In genomic region chr6:106629859-106630163, GRCh38 we compare ENCODE assay signal across 1 cellular context.
A peak's percentile ranks its signal among the peaks of the same experiment; 100 is the strongest.
TF ChIP-seq lines count a peak whose summit lies in the region.

No MANE protein-coding gene starts in this region.

TF ChIP-seq in HepG2, 621 proteins besides CTCF, POLR2A, EP300 and RAD21 (continued from another document and continues in another):
- no peak for TF ChIP-seq SMAD9 (CRISPR knock-in tag; IDR thresholded peaks at IDR 0.05)
- TF ChIP-seq KAT8 (CRISPR knock-in tag; IDR thresholded peaks at IDR 0.05), result no peak
- no peak for TF ChIP-seq ZNF263 (CRISPR knock-in tag; IDR thresholded peaks at IDR 0.05)
- TF ChIP-seq ZSCAN20 (CRISPR knock-in tag; IDR thresholded peaks at IDR 0.05; ENCODE audit: borderline replicate concordance), result 0 out of 2 replicates have a peak, but pooled peaks have one; percentile 14
- no peak for TF ChIP-seq ZNF296 (CRISPR knock-in tag; conservative IDR thresholded peaks at IDR 0.05)
- TF ChIP-seq ZBTB42 (CRISPR knock-in tag; IDR thresholded peaks at IDR 0.05), result no peak
- TF ChIP-seq HDAC6 (IDR thresholded peaks at IDR 0.05; ENCODE audit: low read depth, low read length), result no peak
- TF ChIP-seq SP4 (CRISPR knock-in tag; IDR thresholded peaks at IDR 0.05), result 0 out of 2 replicates have a peak, but pooled peaks have one; percentile 9
- TF ChIP-seq KDM5A (IDR thresholded peaks at IDR 0.05; ENCODE audit: borderline replicate concordance, low read length), result peak; percentile 86; the same call in 1 of the 2 replicates
- no peak for TF ChIP-seq SP2 (CRISPR knock-in tag; IDR thresholded peaks at IDR 0.05)
- peak; percentile 50; the same call in 1 of the 2 replicates for TF ChIP-seq ZNF230 (CRISPR knock-in tag; IDR thresholded peaks at IDR 0.05)
- TF ChIP-seq ZNF414 (CRISPR knock-in tag; IDR thresholded peaks at IDR 0.05), result 0 out of 2 replicates have a peak, but pooled peaks have one; percentile 12
- no peak for TF ChIP-seq ZNF670 (CRISPR knock-in tag; IDR thresholded peaks at IDR 0.05; ENCODE audit: borderline replicate concordance)
- no peak for TF ChIP-seq STAG1 (CRISPR knock-in tag; IDR thresholded peaks at IDR 0.05)
- TF ChIP-seq NFE2L1 (CRISPR knock-in tag; IDR thresholded peaks at IDR 0.05; ENCODE audit: borderline replicate concordance), result no peak
- 0 out of 2 replicates have a peak, but pooled peaks have one; percentile 2 for TF ChIP-seq ZNF766 (CRISPR knock-in tag; IDR thresholded peaks at IDR 0.05; ENCODE audit: borderline replicate concordance)
- TF ChIP-seq ESRRA (CRISPR knock-in tag; IDR thresholded peaks at IDR 0.05; ENCODE audit: low read depth), result no peak
- no peak for TF ChIP-seq ZUFSP (CRISPR knock-in tag; IDR thresholded peaks at IDR 0.05; ENCODE audit: borderline replicate concordance)
- peak; percentile 14; the same call in 1 of the 2 replicates for TF ChIP-seq PHF8 (CRISPR knock-in tag; IDR thresholded peaks at IDR 0.05)
- no peak for TF ChIP-seq FUBP1 (CRISPR knock-in tag; IDR thresholded peaks at IDR 0.05; ENCODE audit: borderline replicate concordance)
- no peak for TF ChIP-seq ATF7 (IDR thresholded peaks at IDR 0.05)
- TF ChIP-seq ATF7 (CRISPR knock-in tag; IDR thresholded peaks at IDR 0.05), result no peak
- TF ChIP-seq MEF2D (CRISPR knock-in tag; IDR thresholded peaks at IDR 0.05), result no peak
- TF ChIP-seq KDM3A (CRISPR knock-in tag; IDR thresholded peaks at IDR 0.05; ENCODE audit: low read depth), result 0 out of 2 replicates have a peak, but pooled peaks have one; percentile 0
- no peak for TF ChIP-seq ZNF713 (CRISPR knock-in tag; IDR thresholded peaks at IDR 0.05)
- peak; percentile 54; the same call in 1 of the 2 replicates for TF ChIP-seq ZFP91 (CRISPR knock-in tag; IDR thresholded peaks at IDR 0.05; ENCODE audit: borderline replicate concordance)
- TF ChIP-seq ELF4 (CRISPR knock-in tag; IDR thresholded peaks at IDR 0.05; ENCODE audit: borderline replicate concordance), result no peak
- TF ChIP-seq ONECUT2 (CRISPR knock-in tag; IDR thresholded peaks at IDR 0.05), result no peak
- TF ChIP-seq ZNF576 (CRISPR knock-in tag; IDR thresholded peaks at IDR 0.05), result no peak
- TF ChIP-seq MAX (IDR thresholded peaks at IDR 0.05), result no peak
- no peak for TF ChIP-seq ZSCAN30 (CRISPR knock-in tag; IDR thresholded peaks at IDR 0.05)
- TF ChIP-seq ZFP37 (CRISPR knock-in tag; IDR thresholded peaks at IDR 0.05; ENCODE audit: borderline replicate concordance), result 0 out of 2 replicates have a peak, but pooled peaks have one; percentile 1
- TF ChIP-seq TBX3 (IDR thresholded peaks at IDR 0.05; ENCODE audit: borderline replicate concordance), result no peak
- no peak for TF ChIP-seq ZZZ3 (CRISPR knock-in tag; IDR thresholded peaks at IDR 0.05; ENCODE audit: borderline replicate concordance)
- no peak; the same call in 1 of the 2 replicates for TF ChIP-seq MED1 (CRISPR knock-in tag; IDR thresholded peaks at IDR 0.05)
- no peak for TF ChIP-seq CBX1 (IDR thresholded peaks at IDR 0.05; ENCODE audit: low read depth)
- no peak for TF ChIP-seq ZNF3 (CRISPR knock-in tag; IDR thresholded peaks at IDR 0.05)
- TF ChIP-seq AHDC1 (CRISPR knock-in tag; IDR thresholded peaks at IDR 0.05; ENCODE audit: borderline replicate concordance), result no peak
- TF ChIP-seq TFE3 (CRISPR knock-in tag; IDR thresholded peaks at IDR 0.05), result 0 out of 2 replicates have a peak, but pooled peaks have one; percentile 31
- no peak for TF ChIP-seq ZNF749 (CRISPR knock-in tag; IDR thresholded peaks at IDR 0.05; ENCODE audit: borderline replicate concordance)
- no peak for TF ChIP-seq CCAR2 (optimal IDR thresholded peaks at IDR 0.05; ENCODE audit: low read depth, low read length)
- no peak for TF ChIP-seq NCOR1 (IDR thresholded peaks at IDR 0.05; ENCODE audit: borderline replicate concordance, low read length)
- no peak for TF ChIP-seq CBFB (CRISPR knock-in tag; IDR thresholded peaks at IDR 0.05)
- no peak for TF ChIP-seq ATAD3A (CRISPR knock-in tag; IDR thresholded peaks at IDR 0.05)
- no peak for TF ChIP-seq ZBTB34 (CRISPR knock-in tag; IDR thresholded peaks at IDR 0.05)
- TF ChIP-seq SUZ12 (IDR thresholded peaks at IDR 0.05; ENCODE audit: low read depth, low read length), result no peak
- no peak for TF ChIP-seq IKZF1 (IDR thresholded peaks at IDR 0.05)
- TF ChIP-seq CREB3 (CRISPR knock-in tag; IDR thresholded peaks at IDR 0.05), result no peak
- no peak for TF ChIP-seq ZNF276 (CRISPR knock-in tag; IDR thresholded peaks at IDR 0.05; ENCODE audit: low read depth)
- no peak for TF ChIP-seq FOSL1 (CRISPR knock-in tag; IDR thresholded peaks at IDR 0.05; ENCODE audit: borderline replicate concordance)
- TF ChIP-seq HNF4A (CRISPR knock-in tag; IDR thresholded peaks at IDR 0.05), result no peak
